Comparison of ENCODE assay signal across 8 cellular contexts in genomic region chr1:23867542-23867952, GRCh38. TPM values are rescaled to one million over a fixed set of nuclear protein-coding genes. Genes with fewer than 3 reads are reported as not detected.
DNase-seq lines count a peak whose midpoint lies in the region; ATAC-seq and TF ChIP-seq lines count a peak whose summit lies in the region.

No MANE protein-coding gene starts in this region.

- TF ChIP-seq POLR2A in gastroesophageal sphincter (IDR thresholded peaks at IDR 0.05): no peak
- TF ChIP-seq POLR2A in gastrocnemius medialis (IDR thresholded peaks at IDR 0.05): no peak

- 40% methylated on average over 1 of the region's 24 CpGs; no CpG with 5 or more reads in 1 of the 2 donors for WGBS in gastroesophageal sphincter (ENCODE audit: low coverage in 1 of 2), 2 donors

- H3K79me2 ChIP-seq in SU-DHL-6 (ENCODE audit: insufficient read depth, low read length): peaks cover 13% of the 10 kb centered on the region; the same call in 1 of the 2 replicates

- TF ChIP-seq CTCF in GM12864 (IDR thresholded peaks at IDR 0.05; ENCODE audit: low read depth, low read length, missing control alignments): no peak
- TF ChIP-seq CTCF in SU-DHL-6 (IDR thresholded peaks at IDR 0.05; ENCODE audit: insufficient read depth, low read length, poor library complexity, severe bottlenecking): no peak
- TF ChIP-seq CTCF in gastroesophageal sphincter (IDR thresholded peaks at IDR 0.05): no peak
- no peak for TF ChIP-seq CTCF in gastrocnemius medialis (IDR thresholded peaks at IDR 0.05 in 4 of 5, conservative IDR thresholded peaks at IDR 0.05 in 1 of 5)

- H3K9ac ChIP-seq in SU-DHL-6 (ENCODE audit: low read length): peak overlapping the region; percentile 65

- H3K4me2 ChIP-seq in SU-DHL-6 (ENCODE audit: low read depth, low read length, poor library complexity, severe bottlenecking): peak overlapping the region; percentile 88

- H3K9me3 ChIP-seq in SU-DHL-6 (ENCODE audit: insufficient read depth, low read length): no peaks in the 10 kb centered on the region
- H3K9me3 ChIP-seq in gastroesophageal sphincter: no peaks in the 10 kb centered on the region
- H3K9me3 ChIP-seq in gastrocnemius medialis: no peaks in the 10 kb centered on the region

- in situ Hi-C loops in gastrocnemius medialis (cut with MboI; ENCODE audit: low sequenced_read_pairs in 4 of 4): loop anchor here in 1 of 4 donors (10.0 kb wide), 1 partner anchor 53 kb away; no protein-coding TSS in a partner anchor

- no peaks in the 10 kb centered on the region for H3K27me3 ChIP-seq in SU-DHL-6 (ENCODE audit: low read length)
- no peaks in the 10 kb centered on the region for H3K27me3 ChIP-seq in gastroesophageal sphincter
- H3K27me3 ChIP-seq in gastrocnemius medialis: no peaks in the 10 kb centered on the region

- H3K9me2 ChIP-seq in SU-DHL-6 (replicated peaks; ENCODE audit: insufficient read depth, low read length): no peaks in the 10 kb centered on the region

- H3K4me3 ChIP-seq in GM12864 (ENCODE audit: low read depth, low read length): peak overlapping the region; percentile 61
- peak overlapping the region; percentile 59 for H3K4me3 ChIP-seq in SU-DHL-6 (ENCODE audit: insufficient read depth, low read length, poor library complexity, severe bottlenecking)
- H3K4me3 ChIP-seq in gastroesophageal sphincter: peak overlapping the region; percentile 53 to 77
- H3K4me3 ChIP-seq in gastrocnemius medialis: peak overlapping the region; percentile 86 to 94 (median 90)

- DNase-seq in GM12864 (ENCODE audit: low read depth) (no peak), gastrocnemius medialis (no peak), middle frontal gyrus (ENCODE audit: extremely low spot score, low spot score) (no peak), H4 (ENCODE audit: low spot score) (no peak)

- peaks cover 7% of the 10 kb centered on the region; the same call in 1 of the 2 replicates for H3F3A ChIP-seq in SU-DHL-6 (ENCODE audit: insufficient read depth)

- H3K36me3 ChIP-seq in SU-DHL-6 (ENCODE audit: low read length): peaks cover 7% of the 10 kb centered on the region; the same call in 1 of the 2 replicates
- H3K36me3 ChIP-seq in gastroesophageal sphincter: peaks cover 0 to 32% of the 10 kb centered on the region in 2 donors
- peaks cover 0 to 5% of the 10 kb centered on the region in 2 donors for H3K36me3 ChIP-seq in gastrocnemius medialis

- H4K20me1 ChIP-seq in SU-DHL-6 (ENCODE audit: low read depth, low read length): no peaks in the 10 kb centered on the region

- H3K27ac ChIP-seq in SU-DHL-6 (ENCODE audit: low read depth, low read length) (no peak overlapping the region), gastroesophageal sphincter (peak overlapping the region in 3 of 4 donors; percentile 83 to 84 (median 84)), gastrocnemius medialis (peak overlapping the region; percentile 79 to 84 (median 81))

- no peak for TF ChIP-seq EP300 in gastroesophageal sphincter (IDR thresholded peaks at IDR 0.05)

- H3K4me1 ChIP-seq in gastroesophageal sphincter (peaks cover 0 to 26% (median 9%) of the 10 kb centered on the region in 3 donors), gastrocnemius medialis (peaks cover 17 to 20% of the 10 kb centered on the region in 2 donors)

- intact Hi-C loops in gastrocnemius medialis (cut with DNase I; ENCODE audit: low total_unique reads): loop anchor here (5.0 to 10.0 kb wide), 3 partner anchors 40 to 173 kb away; partner anchors contain the start of genes HMGCL and RPL11

- peak; percentile 17 for ATAC-seq in HG02610 (IDR thresholded peaks at IDR 0.05; ENCODE audit: unreplicated experiment)
- ATAC-seq in gastroesophageal sphincter: no peak
- ATAC-seq in gastrocnemius medialis: peak; percentile 2 to 4
- ATAC-seq in GM18520 (IDR thresholded peaks at IDR 0.05; ENCODE audit: unreplicated experiment): no peak

- H2AFZ ChIP-seq in SU-DHL-6 (ENCODE audit: low read depth, low read length, severe bottlenecking): peak overlapping the region; percentile 48

RNA-seq across cellular contexts. Expression of gene FUCA1, which starts 0.5 kb away (rescaled TPM):
- 10 to 100 TPM; 20.3 to 44.4 (median 23.5) TPM for total RNA-seq in gastroesophageal sphincter
- 10 to 100 TPM in 3 of 4 donors, 1 to 10 TPM in 1; 8.1 to 15.4 (median 12.4) TPM for total RNA-seq in gastrocnemius medialis
- 75.9 and 90.5 TPM in 2 replicates for total RNA-seq in H4 (2014; rRNA removed; shearing (Covaris generic))

RNA-seq across cellular contexts. Expression of gene HMGCL, which starts 42.3 kb away (rescaled TPM):
- total RNA-seq in gastroesophageal sphincter: 10 to 100 TPM; 24.1 to 61.0 (median 47.2) TPM
- total RNA-seq in gastrocnemius medialis: 10 to 100 TPM; 19.1 to 30.0 (median 29.5) TPM
- 34.0 and 34.5 TPM in 2 replicates for total RNA-seq in H4 (2014; rRNA removed; shearing (Covaris generic))

RNA-seq across cellular contexts. Expression of gene CNR2, which starts 45.6 kb away (rescaled TPM):
- not detected for total RNA-seq in gastroesophageal sphincter
- total RNA-seq in gastrocnemius medialis: not detected
- not detected in 2 replicates for total RNA-seq in H4 (2014; rRNA removed; shearing (Covaris generic))

Comparison
In these comparisons a context has a peak if more than half of its experiments do, and no peak if none do; other contexts are left out.
1. ATAC-seq: peak in HG02610 (single experiment) and gastrocnemius medialis (2 of 2); none in gastroesophageal sphincter (single experiment) and GM18520 (single experiment).
2. Peak in every context shown above with its lines, with median percentiles within 50 percentile points of each other: H3K4me3 ChIP-seq.